In the genomic region with DNA sequence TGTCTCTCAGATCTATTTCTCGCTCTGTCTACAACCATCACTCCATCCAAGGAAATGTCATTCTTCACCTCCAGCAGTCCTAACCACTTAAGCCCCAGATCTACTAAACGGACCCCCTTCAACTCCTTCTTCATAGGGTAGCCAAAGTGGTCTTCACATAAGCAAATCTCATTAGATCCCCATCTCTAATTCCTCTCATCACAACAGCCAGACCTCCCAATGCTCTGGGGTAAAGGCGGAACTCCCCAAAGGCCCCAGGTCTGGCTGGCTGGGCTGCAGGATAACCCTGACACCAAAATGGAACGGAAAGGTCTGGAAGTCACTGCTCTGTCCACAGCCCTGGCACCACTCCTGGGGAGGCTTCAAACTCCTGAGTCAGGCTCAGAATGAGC, we compare ENCODE assay signal across 8 cellular contexts. TPM values are rescaled to one million over a fixed set of nuclear protein-coding genes. Genes with fewer than 3 reads are reported as not detected.
DNase-seq lines count a peak whose midpoint lies in the region; ATAC-seq and TF ChIP-seq lines count a peak whose summit lies in the region.

No MANE protein-coding gene starts in this region.

- no peak for TF ChIP-seq CTCF in tibial artery (IDR thresholded peaks at IDR 0.05)

- no peak for DNase-seq in activated CD8-positive, alpha-beta memory T cell treated with anti-CD3 and anti-CD28 coated beads, Interleukin-2, amount 10 ng/mL, durations not matched to agents 7 days and 5 days
- DNase-seq in activated CD8-positive, alpha-beta memory T cell treated with anti-CD3 and anti-CD28 coated beads for 24 hours, result no peak
- DNase-seq in mesenchymal stem cell (no peak), tibial artery (no peak), dermis blood vessel endothelial cell (no peak), MG63 (no peak)

- no peak for ATAC-seq in activated CD8-positive, alpha-beta memory T cell treated with anti-CD3 and anti-CD28 coated beads, Interleukin-2, amount 10 ng/mL, durations not matched to agents 7 days and 5 days
- ATAC-seq in HG03521 (IDR thresholded peaks at IDR 0.05; ENCODE audit: unreplicated experiment), result no peak

- H4K8ac ChIP-seq in mesenchymal stem cell (ENCODE audit: low read length), result peak overlapping the region; percentile 90

- CTCF ChIA-PET in activated CD8-positive, alpha-beta memory T cell treated with anti-CD3 and anti-CD28 coated beads, Interleukin-2, amount 10 ng/mL, durations not matched to agents 7 days and 5 days (lab: Charles Lee), result no interaction called here

- no peaks in the 10 kb centered on the region for H3K27me3 Mint-ChIP-seq in activated CD8-positive, alpha-beta memory T cell treated with anti-CD3 and anti-CD28 coated beads, Interleukin-2, amount 10 ng/mL, durations not matched to agents 7 days and 5 days

- peaks cover 44% of the 10 kb centered on the region for H3K4me1 ChIP-seq in mesenchymal stem cell (ENCODE audit: control insufficient read depth, insufficient read depth, low read depth, low read length)
- peaks cover 7 to 38% (median 30%) of the 10 kb centered on the region in 4 donors for H3K4me1 ChIP-seq in tibial artery

- peaks cover 41% of the 10 kb centered on the region for H3K4me1 Mint-ChIP-seq in activated CD8-positive, alpha-beta memory T cell treated with anti-CD3 and anti-CD28 coated beads, Interleukin-2, amount 10 ng/mL, durations not matched to agents 7 days and 5 days

- peak overlapping the region; percentile 58 to 99 for H3K18ac ChIP-seq in mesenchymal stem cell (ENCODE audit: low read depth in 1 of 2, low read length in 2 of 2)

- H3K27ac Mint-ChIP-seq in activated CD8-positive, alpha-beta memory T cell treated with anti-CD3 and anti-CD28 coated beads, Interleukin-2, amount 10 ng/mL, durations not matched to agents 7 days and 5 days, result peak overlapping the region; percentile 81

- H2AK5ac ChIP-seq in mesenchymal stem cell (ENCODE audit: low read length, severe bottlenecking), result peak overlapping the region; percentile 95

- peak overlapping the region; percentile 52 for H3K4me2 ChIP-seq in mesenchymal stem cell (ENCODE audit: low read length, poor library complexity, severe bottlenecking)

- H3K4me3 Mint-ChIP-seq in activated CD8-positive, alpha-beta memory T cell treated with anti-CD3 and anti-CD28 coated beads, Interleukin-2, amount 10 ng/mL, durations not matched to agents 7 days and 5 days, result peak overlapping the region; percentile 9

- peaks cover 6% of the 10 kb centered on the region for H3K36me3 Mint-ChIP-seq in activated CD8-positive, alpha-beta memory T cell treated with anti-CD3 and anti-CD28 coated beads, Interleukin-2, amount 10 ng/mL, durations not matched to agents 7 days and 5 days

- peak overlapping the region; percentile 96 for H2BK120ac ChIP-seq in mesenchymal stem cell (ENCODE audit: low read depth, low read length)

- H3K27ac ChIP-seq in angular gyrus (ENCODE audit: low read depth, low read length) (peak overlapping the region; percentile 62), mesenchymal stem cell (ENCODE audit: low read length, poor library complexity, severe bottlenecking) (peak overlapping the region; percentile 95), tibial artery (peak overlapping the region; percentile 58 to 60)

- peaks cover 16% of the 10 kb centered on the region for H3K79me1 ChIP-seq in mesenchymal stem cell (replicated peaks; ENCODE audit: low read length, poor library complexity, severe bottlenecking)

- no peak overlapping the region for H3K14ac ChIP-seq in mesenchymal stem cell (ENCODE audit: low read length in 2 of 2)

- H3K36me3 ChIP-seq in mesenchymal stem cell (ENCODE audit: control insufficient read depth in 1 of 2, insufficient read depth in 2 of 2, low read depth in 1 of 2, low read length in 2 of 2) (peaks cover 4 to 9% of the 10 kb centered on the region in 2 experiments), tibial artery (peaks cover 0 to 7% (median 0%) of the 10 kb centered on the region in 3 donors), MG63 (no peaks in the 10 kb centered on the region)

- no peaks in the 10 kb centered on the region for H3K9me3 Mint-ChIP-seq in activated CD8-positive, alpha-beta memory T cell treated with anti-CD3 and anti-CD28 coated beads, Interleukin-2, amount 10 ng/mL, durations not matched to agents 7 days and 5 days (ENCODE audit: low read depth)

- H3K4me3 ChIP-seq in mesenchymal stem cell (ENCODE audit: insufficient read depth in 1 of 2, low read depth in 1 of 2, low read length in 2 of 2) (peak overlapping the region in 1 of 2 experiments; percentile 48), tibial artery (no peak overlapping the region), MG63 (no peak overlapping the region)

- H3K9ac ChIP-seq in mesenchymal stem cell (ENCODE audit: low read length), result peak overlapping the region; percentile 72

- H3K9me3 ChIP-seq in mesenchymal stem cell (ENCODE audit: control insufficient read depth, low read length), result no peaks in the 10 kb centered on the region
- no peaks in the 10 kb centered on the region for H3K9me3 ChIP-seq in tibial artery
- no peaks in the 10 kb centered on the region for H3K9me3 ChIP-seq in MG63

- H3K27me3 ChIP-seq in mesenchymal stem cell (ENCODE audit: control insufficient read depth in 1 of 2, insufficient read depth in 1 of 2, low read length in 2 of 2) (no peaks in the 10 kb centered on the region), tibial artery (no peaks in the 10 kb centered on the region), MG63 (no peaks in the 10 kb centered on the region)

- H2BK15ac ChIP-seq in mesenchymal stem cell (ENCODE audit: low read depth, poor library complexity, severe bottlenecking), result peak overlapping the region; percentile 89

- H2AFZ ChIP-seq in mesenchymal stem cell (ENCODE audit: low read depth, low read length), result no peak overlapping the region

- peak overlapping the region; percentile 68 for H2BK5ac ChIP-seq in mesenchymal stem cell (ENCODE audit: low read depth, low read length, poor library complexity, severe bottlenecking)

- H3K23ac ChIP-seq in mesenchymal stem cell (ENCODE audit: low read length in 2 of 2), result no peak overlapping the region

- WGBS in mesenchymal stem cell, result 27% methylated on average over 4 of the region's 4 CpGs

- intact Hi-C loops in tibial artery (cut with DNase I; ENCODE audit: low total_unique reads), result no loop called here

- peak overlapping the region in 1 of 2 experiments; percentile 75 for H2BK12ac ChIP-seq in mesenchymal stem cell (ENCODE audit: low read length in 2 of 2)

- H3K4ac ChIP-seq in mesenchymal stem cell (ENCODE audit: low read depth in 1 of 2, low read length in 2 of 2), result peak overlapping the region; percentile 64 to 81

- H4K91ac ChIP-seq in mesenchymal stem cell (ENCODE audit: low read length), result peak overlapping the region; percentile 43

RNA-seq across cellular contexts. Expression of a gene that starts 11.1 kb away (rescaled TPM):
- total RNA-seq in activated CD8-positive, alpha-beta memory T cell treated with anti-CD3 and anti-CD28 coated beads, Interleukin-2, amount 10 ng/mL, durations not matched to agents 7 days and 5 days, result 10 to 100 TPM; 23.6 to 34.2 TPM
- polyA plus RNA-seq in mesenchymal stem cell (2013, experiment 1 of 2), result 52.5 TPM
- polyA plus RNA-seq in mesenchymal stem cell (2013, experiment 2 of 2), result 48.9 TPM
- total RNA-seq in dermis blood vessel endothelial cell, result 52.4 and 61.2 TPM in 2 replicates
- total RNA-seq in MG63 (2014; rRNA removed; shearing (Covaris generic); ENCODE audit: low replicate concordance), result 8.9 and 9.2 TPM in 2 replicates

RNA-seq across cellular contexts. Expression of a gene that starts 26.6 kb away (rescaled TPM):
- 10 to 100 TPM; 17.8 to 20.9 TPM for total RNA-seq in activated CD8-positive, alpha-beta memory T cell treated with anti-CD3 and anti-CD28 coated beads, Interleukin-2, amount 10 ng/mL, durations not matched to agents 7 days and 5 days
- polyA plus RNA-seq in mesenchymal stem cell (2013, experiment 1 of 2), result 3.7 TPM
- polyA plus RNA-seq in mesenchymal stem cell (2013, experiment 2 of 2), result 3.7 TPM
- total RNA-seq in dermis blood vessel endothelial cell, result 11.2 and 19.9 TPM in 2 replicates
- 1.0 and 6.3 TPM in 2 replicates for total RNA-seq in MG63 (2014; rRNA removed; shearing (Covaris generic); ENCODE audit: low replicate concordance)
